ENCODE assay signal across 19 cellular contexts in the genomic region with DNA sequence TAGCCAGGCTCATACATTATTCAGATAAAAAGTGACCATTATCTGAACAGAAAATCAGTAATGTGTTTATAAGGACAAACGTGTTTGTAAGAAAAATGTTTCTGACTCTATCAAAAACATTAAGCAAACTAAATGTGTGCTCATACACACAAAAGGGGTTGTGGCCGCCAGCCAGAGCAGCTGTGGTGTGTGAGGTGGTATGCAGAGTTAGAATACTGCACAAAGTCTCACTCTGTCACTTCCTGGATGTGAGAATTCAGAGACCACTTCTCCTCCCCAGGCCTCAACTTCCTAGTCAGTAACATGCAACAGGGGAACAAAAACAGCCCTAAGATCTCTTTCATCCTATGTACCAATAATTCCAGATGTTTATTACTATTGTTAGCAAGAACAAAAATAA. TPM values are rescaled to one million over a fixed set of nuclear protein-coding genes. Genes with fewer than 3 reads are reported as not detected.
DNase-seq lines count a peak whose midpoint lies in the region; ATAC-seq and TF ChIP-seq lines count a peak whose summit lies in the region.
"Had no signal": no experiment of that assay in that cellular context is flagged by ENCODE, and none has a peak within 500 bp of the region (broad histone marks: within the 10 kb centered on the region; RNA-seq: fewer than 3 reads in every experiment).

No MANE protein-coding gene starts in this region.

- H3K9me2 ChIP-seq in hepatocyte (replicated peaks; ENCODE audit: insufficient read depth), result no peaks in the 10 kb centered on the region

- no peaks in the 10 kb centered on the region for H4K20me1 ChIP-seq in hepatocyte (ENCODE audit: insufficient read depth, poor library complexity, severe bottlenecking)

- H3K27ac ChIP-seq in hepatocyte, result no peak overlapping the region
- H3K27ac ChIP-seq: KMS-11 had no signal

- peak overlapping the region; percentile 92 for H3K27ac Mint-ChIP-seq in central memory CD8-positive, alpha-beta T cell (ENCODE audit: low read depth)
- peak overlapping the region; percentile 23 for H3K27ac Mint-ChIP-seq in stimulated activated naive CD8-positive, alpha-beta T cell treated with anti-CD3 and anti-CD28 coated beads, Interleukin-15, Interleukin-2, amounts not matched to agents 100 ng/mL and 50 ng/mL, for 24 hours
- H3K27ac Mint-ChIP-seq: activated CD4-positive, alpha-beta memory T cell treated with anti-CD3 and anti-CD28 coated beads for 36 hours had no signal

- TF ChIP-seq CTCF in NB4 (IDR thresholded peaks at IDR 0.05; ENCODE audit: low read depth, low read length) (no peak), hepatocyte (IDR thresholded peaks at IDR 0.05; ENCODE audit: poor library complexity) (no peak)

- peak; percentile 22 for DNase-seq in activated gamma-delta T cell treated with Interleukin-2 at 50 U/mL for 16 hours
- DNase-seq in activated gamma-delta T cell (lab: John Stamatoyannopoulos, UW), result no peak
- peak; percentile 19 for DNase-seq in NB4 (ENCODE audit: low read depth)
- DNase-seq in central memory CD8-positive, alpha-beta T cell (ENCODE audit: low spot score in 2 of 2), result no peak
- DNase-seq in AG20443 (ENCODE audit: low spot score), result no peak
- DNase-seq in hepatocyte (ENCODE audit: low spot score), result no peak
- no peak for DNase-seq in kidney tubule cell (ENCODE audit: low spot score)
- DNase-seq: activated CD4-positive, alpha-beta memory T cell treated with anti-CD3 and anti-CD28 coated beads for 36 hours; DMS 273 treated with DMSO at 0.1 percent for 48 hours; kidney; NCI-H1930; NCI-H524; T-helper 9 cell had no signal

- no peaks in the 10 kb centered on the region for H3K36me3 Mint-ChIP-seq in central memory CD8-positive, alpha-beta T cell (ENCODE audit: insufficient read depth)
- H3K36me3 Mint-ChIP-seq in stimulated activated naive CD8-positive, alpha-beta T cell treated with anti-CD3 and anti-CD28 coated beads, Interleukin-15, Interleukin-2, amounts not matched to agents 100 ng/mL and 50 ng/mL, for 24 hours (ENCODE audit: low read depth), result peaks cover 5% of the 10 kb centered on the region

- no peaks in the 10 kb centered on the region for H3K9me3 Mint-ChIP-seq in central memory CD8-positive, alpha-beta T cell
- no peaks in the 10 kb centered on the region for H3K9me3 Mint-ChIP-seq in stimulated activated naive CD8-positive, alpha-beta T cell treated with anti-CD3 and anti-CD28 coated beads, Interleukin-15, Interleukin-2, amounts not matched to agents 100 ng/mL and 50 ng/mL, for 24 hours
- H3K9me3 Mint-ChIP-seq: activated CD4-positive, alpha-beta memory T cell treated with anti-CD3 and anti-CD28 coated beads for 36 hours had no signal

- no peaks in the 10 kb centered on the region for H3K9me3 ChIP-seq in hepatocyte (ENCODE audit: low read depth)

- H3K4me3 ChIP-seq in NB4 (ENCODE audit: low read depth, low read length) (no peak overlapping the region), hepatocyte (no peak overlapping the region)

- ATAC-seq in central memory CD8-positive, alpha-beta T cell (replicated peaks; ENCODE audit: extremely low read depth, poor library complexity, severe bottlenecking), result peak; percentile 85

- peaks cover 37% of the 10 kb centered on the region for H3K4me1 Mint-ChIP-seq in central memory CD8-positive, alpha-beta T cell
- H3K4me1 Mint-ChIP-seq in stimulated activated naive CD8-positive, alpha-beta T cell treated with anti-CD3 and anti-CD28 coated beads, Interleukin-15, Interleukin-2, amounts not matched to agents 100 ng/mL and 50 ng/mL, for 24 hours (ENCODE audit: low read depth), result peaks cover 51% of the 10 kb centered on the region

- H3K4me2 ChIP-seq in hepatocyte, result no peak overlapping the region
- H3K4me2 ChIP-seq: KMS-11 had no signal

- H3K79me2 ChIP-seq in hepatocyte, result no peaks in the 10 kb centered on the region

- H3K27me3 ChIP-seq in hepatocyte, result no peaks in the 10 kb centered on the region

- peak overlapping the region; percentile 1 for H3K4me3 Mint-ChIP-seq in central memory CD8-positive, alpha-beta T cell
- no peak overlapping the region for H3K4me3 Mint-ChIP-seq in stimulated activated naive CD8-positive, alpha-beta T cell treated with anti-CD3 and anti-CD28 coated beads, Interleukin-15, Interleukin-2, amounts not matched to agents 100 ng/mL and 50 ng/mL, for 24 hours
- H3K4me3 Mint-ChIP-seq: activated CD4-positive, alpha-beta memory T cell treated with anti-CD3 and anti-CD28 coated beads for 36 hours had no signal

- no peaks in the 10 kb centered on the region for H3K36me3 ChIP-seq in hepatocyte (replicated peaks; ENCODE audit: insufficient read depth, low read depth)

- H3K27me3 Mint-ChIP-seq in central memory CD8-positive, alpha-beta T cell, result no peaks in the 10 kb centered on the region
- no peaks in the 10 kb centered on the region for H3K27me3 Mint-ChIP-seq in stimulated activated naive CD8-positive, alpha-beta T cell treated with anti-CD3 and anti-CD28 coated beads, Interleukin-15, Interleukin-2, amounts not matched to agents 100 ng/mL and 50 ng/mL, for 24 hours
- H3K27me3 Mint-ChIP-seq: activated CD4-positive, alpha-beta memory T cell treated with anti-CD3 and anti-CD28 coated beads for 36 hours had no signal

- no peaks in the 10 kb centered on the region for H3K4me1 ChIP-seq in hepatocyte (ENCODE audit: insufficient read depth)

- TF ChIP-seq POLR2A in NB4 (IDR thresholded peaks at IDR 0.05; ENCODE audit: extremely low read depth, insufficient read length), result no peak

- no peak overlapping the region for H2AFZ ChIP-seq in hepatocyte

- WGBS in hepatocyte (ENCODE audit: low lambda C conversion rate, missing lambda C conversion rate), result 81% methylated on average over 2 of the region's 2 CpGs

RNA-seq across cellular contexts. Expression of a gene that starts 9.4 kb away (rescaled TPM):
- total RNA-seq in hepatocyte, result not detected in 2 replicates
- not detected in 2 replicates for polyA plus RNA-seq in hepatocyte
- total RNA-seq: activated CD4-positive, alpha-beta memory T cell treated with anti-CD3 and anti-CD28 coated beads for 36 hours; chondrocyte; kidney; osteocyte; skeletal muscle tissue had no signal
- polyA plus RNA-seq: adipose tissue had no signal

RNA-seq across cellular contexts. Expression of a gene that starts 56.4 kb away (rescaled TPM):
- total RNA-seq in hepatocyte, result not detected in 2 replicates
- polyA plus RNA-seq in hepatocyte, result not detected in 2 replicates
- total RNA-seq: activated CD4-positive, alpha-beta memory T cell treated with anti-CD3 and anti-CD28 coated beads for 36 hours; chondrocyte; kidney; osteocyte; skeletal muscle tissue had no signal
- polyA plus RNA-seq: adipose tissue had no signal

Comparison
In these comparisons a context has a peak if more than half of its experiments do, and no peak if none do; other contexts are left out.
1. DNase-seq: peak in activated gamma-delta T cell treated with Interleukin-2 at 50 U/mL for 16 hours (single experiment) and NB4 (single experiment); none in activated gamma-delta T cell (single experiment), central memory CD8-positive, alpha-beta T cell (0 of 2), AG20443 (single experiment), hepatocyte (single experiment) and kidney tubule cell (single experiment).